ENCODE assay signal across 9 cellular contexts in the genomic region with DNA sequence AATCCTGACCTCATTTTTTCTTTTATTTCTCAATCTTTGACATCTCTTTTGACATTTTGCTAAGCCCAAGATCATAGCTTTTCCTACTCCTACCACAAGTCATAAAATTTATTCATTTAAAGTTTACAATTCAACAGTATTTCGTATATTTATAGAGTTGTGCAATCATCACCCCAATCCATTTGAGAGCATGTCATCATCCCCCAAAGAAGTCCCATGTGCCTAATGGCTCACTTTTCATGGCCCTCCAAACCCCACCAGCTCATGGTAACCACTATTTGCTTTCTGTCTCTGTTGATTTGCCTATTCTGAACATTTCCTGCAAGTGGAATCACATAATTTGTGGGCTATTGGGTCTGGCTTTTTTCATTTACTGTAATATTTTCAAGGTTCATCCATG. TPM values are rescaled to one million over a fixed set of nuclear protein-coding genes. Genes with fewer than 3 reads are reported as not detected.
"Had no signal": no experiment of that assay in that cellular context is flagged by ENCODE, and none has a peak within 500 bp of the region (broad histone marks: within the 10 kb centered on the region; RNA-seq: fewer than 3 reads in every experiment).

No MANE protein-coding gene starts in this region.

- ATAC-seq: GM12878 had no signal

- DNase-seq: GDM1, GF-D8 had no signal

- H3K4me3 ChIP-seq: GM12878 had no signal

- FAIRE-seq: G401.6, GM12878, GM12891, GM12892, GM18507, GM19239 had no signal

RNA-seq across cellular contexts. Expression of a gene that starts 52.5 kb away (rescaled TPM):
- total RNA-seq: G401, GM12878 had no signal
